ENCODE assay signal across 11 cellular contexts in genomic region chr9:112249277-112249676, GRCh38.
DNase-seq lines count a peak whose midpoint lies in the region; ATAC-seq and TF ChIP-seq lines count a peak whose summit lies in the region.
"Had no signal": no experiment of that assay in that cellular context is flagged by ENCODE, and none has a peak within 500 bp of the region (broad histone marks: within the 10 kb centered on the region; RNA-seq: fewer than 3 reads in every experiment).

No MANE protein-coding gene starts in this region.

- DNase-seq in RWPE1 (ENCODE audit: low spot score) (peak; percentile 48), memory B cell (ENCODE audit: low spot score in 2 of 2) (no peak), AG08396 (ENCODE audit: low spot score) (no peak), ACHN (no peak), NOMO-1 treated with DMSO at 0.1 percent for 48 hours (lab: John Stamatoyannopoulos, UW; ENCODE audit: unreplicated experiment) (no peak)
- no peak for DNase-seq in activated CD4-positive, alpha-beta memory T cell treated with anti-CD3 and anti-CD28 coated beads, Interleukin-2, amount 10 ng/mL, durations not matched to agents 7 days and 5 days
- DNase-seq: effector CD8-positive, alpha-beta T cell had no signal

- CTCF ChIA-PET in RWPE1 (lab: Yijun Ruan, JAX), result interaction anchor here (0.6 to 1.9 kb wide), 3 partner anchors 83 to 425 kb away, joined by 3 to 5 read pairs (median 3); no protein-coding TSS in a partner anchor
- CTCF ChIA-PET in activated CD4-positive, alpha-beta memory T cell treated with anti-CD3 and anti-CD28 coated beads, Interleukin-2, amount 10 ng/mL, durations not matched to agents 7 days and 5 days (lab: Charles Lee), result no interaction called here

- in situ Hi-C loops in ACHN (cut with HindIII; ENCODE audit: low pct_ligation_motif_present, low pct_unique_long_range_greater_than_20kb, low sequenced_read_pairs), result no loop called here

- H3K36me3 Mint-ChIP-seq in memory B cell, result peaks cover 32% of the 10 kb centered on the region
- H3K36me3 Mint-ChIP-seq in activated CD4-positive, alpha-beta memory T cell treated with anti-CD3 and anti-CD28 coated beads, Interleukin-2, amount 10 ng/mL, durations not matched to agents 7 days and 5 days (ENCODE audit: low read depth), result peaks cover 61% of the 10 kb centered on the region

- H3K27ac Mint-ChIP-seq in memory B cell, result peak overlapping the region; percentile 5
- no peak overlapping the region for H3K27ac Mint-ChIP-seq in activated CD4-positive, alpha-beta memory T cell treated with anti-CD3 and anti-CD28 coated beads, Interleukin-2, amount 10 ng/mL, durations not matched to agents 7 days and 5 days

- POLR2A ChIA-PET in RWPE1 (lab: Yijun Ruan, JAX; ENCODE audit: low non-redundant PET), result no interaction called here
- POLR2A ChIA-PET in activated CD4-positive, alpha-beta memory T cell treated with anti-CD3 and anti-CD28 coated beads, Interleukin-2, amount 10 ng/mL, durations not matched to agents 7 days and 5 days (lab: Charles Lee), result interaction anchor here (0.6 to 1.3 kb wide), 3 partner anchors 11 to 130 kb away, joined by 3 read pairs; partner anchors contain the start of gene PTBP3

- no peaks in the 10 kb centered on the region for H3K27me3 Mint-ChIP-seq in memory B cell
- no peaks in the 10 kb centered on the region for H3K27me3 Mint-ChIP-seq in activated CD4-positive, alpha-beta memory T cell treated with anti-CD3 and anti-CD28 coated beads, Interleukin-2, amount 10 ng/mL, durations not matched to agents 7 days and 5 days

- no peak overlapping the region for H3K4me3 Mint-ChIP-seq in memory B cell
- H3K4me3 Mint-ChIP-seq in activated CD4-positive, alpha-beta memory T cell treated with anti-CD3 and anti-CD28 coated beads, Interleukin-2, amount 10 ng/mL, durations not matched to agents 7 days and 5 days, result no peak overlapping the region

- no peaks in the 10 kb centered on the region for H3K9me3 Mint-ChIP-seq in memory B cell
- H3K9me3 Mint-ChIP-seq in activated CD4-positive, alpha-beta memory T cell treated with anti-CD3 and anti-CD28 coated beads, Interleukin-2, amount 10 ng/mL, durations not matched to agents 7 days and 5 days, result no peaks in the 10 kb centered on the region

- ATAC-seq in GM18907 (IDR thresholded peaks at IDR 0.05; ENCODE audit: unreplicated experiment) (peak; percentile 79), HG02678 (IDR thresholded peaks at IDR 0.05; ENCODE audit: unreplicated experiment) (peak; percentile 74), memory B cell (ENCODE audit: low read depth) (no peak)
- ATAC-seq: sciatic nerve had no signal

- no peaks in the 10 kb centered on the region for H3K4me1 Mint-ChIP-seq in memory B cell
- peaks cover 15% of the 10 kb centered on the region for H3K4me1 Mint-ChIP-seq in activated CD4-positive, alpha-beta memory T cell treated with anti-CD3 and anti-CD28 coated beads, Interleukin-2, amount 10 ng/mL, durations not matched to agents 7 days and 5 days

- no peak overlapping the region for H3K27ac ChIP-seq in RWPE1
- H3K27ac ChIP-seq: SK-N-MC had no signal

- TF ChIP-seq CTCF in RWPE1 (conservative IDR thresholded peaks at IDR 0.05; ENCODE audit: low read depth), result no peak
